Comparison of ENCODE assay signal across 16 cellular contexts in the genomic region with DNA sequence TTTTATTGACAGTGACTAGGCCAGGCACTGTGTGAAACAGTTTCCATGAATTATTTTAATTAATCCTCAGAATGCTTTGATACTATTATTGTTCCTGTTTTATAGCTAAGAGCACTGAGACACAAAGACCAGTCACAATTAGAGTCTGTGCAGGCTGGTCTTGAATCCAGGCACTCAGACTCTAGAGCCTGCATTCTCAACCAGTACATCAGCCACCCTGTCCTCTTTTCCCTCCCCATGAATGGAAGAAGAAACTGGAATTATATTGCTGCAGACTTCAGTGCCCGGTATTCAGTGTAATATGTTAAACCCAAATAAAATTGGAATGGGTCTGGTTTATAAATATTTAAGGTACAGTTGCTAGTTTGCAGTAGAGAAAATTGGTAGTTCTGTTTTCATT.
DNase-seq lines count a peak whose midpoint lies in the region; ATAC-seq, FAIRE-seq and TF ChIP-seq lines count a peak whose summit lies in the region.
"Had no signal": no experiment of that assay in that cellular context is flagged by ENCODE, and none has a peak within 500 bp of the region (broad histone marks: within the 10 kb centered on the region; RNA-seq: fewer than 3 reads in every experiment).

No MANE protein-coding gene starts in this region.

- no peaks in the 10 kb centered on the region for H4K20me1 ChIP-seq in astrocyte (ENCODE audit: insufficient read depth, low read length)
- no peaks in the 10 kb centered on the region for H4K20me1 ChIP-seq in osteoblast (ENCODE audit: insufficient read depth, low read length)

- H3K4me3 Mint-ChIP-seq in HFFc6: no peak overlapping the region; the same call in 1 of the 2 replicates
- H3K4me3 Mint-ChIP-seq in astrocyte (ENCODE audit: unreplicated experiment): no peak overlapping the region
- H3K4me3 Mint-ChIP-seq in endothelial cell (ENCODE audit: unreplicated experiment): no peak overlapping the region
- H3K4me3 Mint-ChIP-seq: CD14-positive monocyte; CD8-positive, alpha-beta T cell had no signal

- no peak for ATAC-seq in GM19328 (IDR thresholded peaks at IDR 0.05; ENCODE audit: unreplicated experiment)
- ATAC-seq: A549; CD8-positive, alpha-beta T cell; HepG2 had no signal

- H3K36me3 ChIP-seq in astrocyte (ENCODE audit: insufficient read depth, low read length): no peaks in the 10 kb centered on the region
- peaks cover 41% of the 10 kb centered on the region for H3K36me3 ChIP-seq in osteoblast (ENCODE audit: insufficient read depth, low read length)
- H3K36me3 ChIP-seq in prostate gland: no peaks in the 10 kb centered on the region
- H3K36me3 ChIP-seq: HAP-1 had no signal

- H3K27me3 Mint-ChIP-seq in HFFc6 (ENCODE audit: insufficient read depth) (peaks cover 3% of the 10 kb centered on the region; the same call in 1 of the 2 replicates), astrocyte (ENCODE audit: low read depth, unreplicated experiment) (no peaks in the 10 kb centered on the region), endothelial cell (ENCODE audit: unreplicated experiment) (no peaks in the 10 kb centered on the region)

- H2AFZ ChIP-seq in astrocyte (ENCODE audit: low read depth, low read length): no peak overlapping the region
- no peak overlapping the region for H2AFZ ChIP-seq in osteoblast (ENCODE audit: low read length)

- no peak for TF ChIP-seq CTCF in HFFc6 (IDR thresholded peaks at IDR 0.05)
- no peak for TF ChIP-seq CTCF in astrocyte (IDR thresholded peaks at IDR 0.05; ENCODE audit: insufficient read depth, low read depth, low read length)
- no peak for TF ChIP-seq CTCF in osteoblast (IDR thresholded peaks at IDR 0.05; ENCODE audit: extremely low read depth, low read depth, low read length)
- TF ChIP-seq CTCF in endothelial cell (IDR thresholded peaks at IDR 0.05; ENCODE audit: unreplicated experiment): no peak
- TF ChIP-seq CTCF in prostate gland (IDR thresholded peaks at IDR 0.05): no peak

- H3K9me3 ChIP-seq in astrocyte (ENCODE audit: insufficient read depth, low read depth, low read length) (no peaks in the 10 kb centered on the region), osteoblast (ENCODE audit: low read depth, low read length) (no peaks in the 10 kb centered on the region), prostate gland (no peaks in the 10 kb centered on the region)
- H3K9me3 ChIP-seq: A549, HAP-1 had no signal

- H3K9me3 Mint-ChIP-seq in HFFc6 (peaks cover 11% of the 10 kb centered on the region; the same call in 1 of the 2 replicates), astrocyte (ENCODE audit: unreplicated experiment) (peaks cover 4% of the 10 kb centered on the region), endothelial cell (ENCODE audit: unreplicated experiment) (no peaks in the 10 kb centered on the region)

- H3K4me1 Mint-ChIP-seq in HFFc6 (ENCODE audit: low read depth) (peaks cover 46% of the 10 kb centered on the region), astrocyte (ENCODE audit: low read depth, unreplicated experiment) (no peaks in the 10 kb centered on the region), endothelial cell (ENCODE audit: unreplicated experiment) (no peaks in the 10 kb centered on the region)

- H3K9ac ChIP-seq in astrocyte (ENCODE audit: low read length): no peak overlapping the region

- peaks cover 4% of the 10 kb centered on the region for H3K4me1 ChIP-seq in astrocyte (ENCODE audit: insufficient read depth, low read length)
- peaks cover 18% of the 10 kb centered on the region for H3K4me1 ChIP-seq in osteoblast (ENCODE audit: insufficient read depth, low read length)
- H3K4me1 ChIP-seq in prostate gland (replicated peaks): no peaks in the 10 kb centered on the region
- H3K4me1 ChIP-seq: A549 had no signal

- TF ChIP-seq POLR2A in prostate gland (IDR thresholded peaks at IDR 0.05): no peak

- H3K27ac ChIP-seq in astrocyte (ENCODE audit: low read depth, low read length) (no peak overlapping the region), osteoblast (ENCODE audit: low read depth, low read length) (peak overlapping the region; percentile 35), prostate gland (no peak overlapping the region)
- H3K27ac ChIP-seq: A549 had no signal

- H3K4me2 ChIP-seq in astrocyte (ENCODE audit: low read length): peak overlapping the region; percentile 6
- no peak overlapping the region for H3K4me2 ChIP-seq in osteoblast (ENCODE audit: insufficient read depth, low read length)
- H3K4me2 ChIP-seq: A549 had no signal

- intact Hi-C loops in prostate gland (cut with DNase I): no loop called here

- H3K36me3 Mint-ChIP-seq in HFFc6 (ENCODE audit: low read depth): peaks cover 63% of the 10 kb centered on the region
- peaks cover 10% of the 10 kb centered on the region for H3K36me3 Mint-ChIP-seq in astrocyte (ENCODE audit: low read depth, unreplicated experiment)
- H3K36me3 Mint-ChIP-seq in endothelial cell (ENCODE audit: low read depth, unreplicated experiment): peaks cover 15% of the 10 kb centered on the region

- no peaks in the 10 kb centered on the region for H3K79me2 ChIP-seq in astrocyte (ENCODE audit: insufficient read depth, low read length)
- H3K79me2 ChIP-seq in osteoblast (ENCODE audit: insufficient read depth, low read length): peaks cover 44% of the 10 kb centered on the region

- no peak for FAIRE-seq in astrocyte (lab: Jason Lieb, UNC)
- FAIRE-seq: A549, D721Med, HepG2 had no signal

- no peak overlapping the region for H3K4me3 ChIP-seq in astrocyte (ENCODE audit: insufficient read depth, low read depth, low read length)
- no peak overlapping the region for H3K4me3 ChIP-seq in osteoblast (ENCODE audit: insufficient read depth, low read length)
- H3K4me3 ChIP-seq in prostate gland: no peak overlapping the region
- H3K4me3 ChIP-seq: A549, HAP-1 had no signal

- 94% methylated on average over 1 of the region's 1 CpG for WGBS in prostate gland

- H3K27ac Mint-ChIP-seq in HFFc6: peak overlapping the region; percentile 64
- no peak overlapping the region for H3K27ac Mint-ChIP-seq in astrocyte (ENCODE audit: unreplicated experiment)
- no peak overlapping the region for H3K27ac Mint-ChIP-seq in endothelial cell (ENCODE audit: unreplicated experiment)
- H3K27ac Mint-ChIP-seq: CD14-positive monocyte; CD8-positive, alpha-beta T cell had no signal

- H3K27me3 ChIP-seq in astrocyte (ENCODE audit: insufficient read depth, low read length): no peaks in the 10 kb centered on the region
- no peaks in the 10 kb centered on the region for H3K27me3 ChIP-seq in osteoblast (ENCODE audit: insufficient read depth, low read length)
- no peaks in the 10 kb centered on the region for H3K27me3 ChIP-seq in prostate gland (replicated peaks; ENCODE audit: insufficient read depth)

- no peak for DNase-seq in HFFc6
- DNase-seq in astrocyte (ENCODE audit: low read depth): no peak
- no peak for DNase-seq in osteoblast (ENCODE audit: insufficient read length, low spot score, missing footprints)
- DNase-seq in endothelial cell (ENCODE audit: low spot score): no peak
- DNase-seq in prostate gland (ENCODE audit: low spot score): no peak
- DNase-seq: CD8-positive, alpha-beta T cell; COR-L47; DND-41; GDM1; GOT3 had no signal
